In the genomic region with DNA sequence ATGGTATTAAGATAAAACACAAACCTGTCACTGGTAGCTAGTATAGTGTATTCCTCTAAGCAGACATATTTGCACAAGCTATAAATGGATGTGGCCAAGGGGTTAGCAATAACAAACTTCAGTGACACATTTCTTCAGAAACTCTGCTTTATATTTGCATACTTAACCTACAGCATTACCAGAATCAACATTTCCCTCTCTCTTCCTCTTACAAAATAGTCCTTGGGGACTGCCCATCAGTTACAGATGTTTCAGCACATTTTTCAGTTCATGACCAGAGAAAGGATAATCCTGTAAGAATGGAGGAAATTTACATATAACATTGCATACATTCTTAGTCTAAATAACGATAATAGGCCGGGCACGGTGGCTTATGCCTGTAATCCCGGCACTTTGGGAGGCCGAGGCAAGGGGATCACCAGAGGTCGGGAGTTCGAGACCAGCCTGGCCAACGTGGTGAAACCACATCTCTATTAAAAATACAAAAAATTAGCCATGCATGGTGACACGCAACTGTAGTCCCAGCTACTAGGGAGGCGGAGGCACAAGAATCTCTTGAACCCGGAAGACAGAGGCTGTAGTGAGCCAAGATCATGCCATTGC, we compare ENCODE assay signal across 1 cellular context.
A peak's percentile ranks its signal among the peaks of the same experiment; 100 is the strongest.
TF ChIP-seq lines count a peak whose summit lies in the region.

No MANE protein-coding gene starts in this region.

TF ChIP-seq in GM12878, 131 proteins besides CTCF, POLR2A, EP300 and RAD21 (continued from another document and continues in another):
- TF ChIP-seq, protein P1, sequence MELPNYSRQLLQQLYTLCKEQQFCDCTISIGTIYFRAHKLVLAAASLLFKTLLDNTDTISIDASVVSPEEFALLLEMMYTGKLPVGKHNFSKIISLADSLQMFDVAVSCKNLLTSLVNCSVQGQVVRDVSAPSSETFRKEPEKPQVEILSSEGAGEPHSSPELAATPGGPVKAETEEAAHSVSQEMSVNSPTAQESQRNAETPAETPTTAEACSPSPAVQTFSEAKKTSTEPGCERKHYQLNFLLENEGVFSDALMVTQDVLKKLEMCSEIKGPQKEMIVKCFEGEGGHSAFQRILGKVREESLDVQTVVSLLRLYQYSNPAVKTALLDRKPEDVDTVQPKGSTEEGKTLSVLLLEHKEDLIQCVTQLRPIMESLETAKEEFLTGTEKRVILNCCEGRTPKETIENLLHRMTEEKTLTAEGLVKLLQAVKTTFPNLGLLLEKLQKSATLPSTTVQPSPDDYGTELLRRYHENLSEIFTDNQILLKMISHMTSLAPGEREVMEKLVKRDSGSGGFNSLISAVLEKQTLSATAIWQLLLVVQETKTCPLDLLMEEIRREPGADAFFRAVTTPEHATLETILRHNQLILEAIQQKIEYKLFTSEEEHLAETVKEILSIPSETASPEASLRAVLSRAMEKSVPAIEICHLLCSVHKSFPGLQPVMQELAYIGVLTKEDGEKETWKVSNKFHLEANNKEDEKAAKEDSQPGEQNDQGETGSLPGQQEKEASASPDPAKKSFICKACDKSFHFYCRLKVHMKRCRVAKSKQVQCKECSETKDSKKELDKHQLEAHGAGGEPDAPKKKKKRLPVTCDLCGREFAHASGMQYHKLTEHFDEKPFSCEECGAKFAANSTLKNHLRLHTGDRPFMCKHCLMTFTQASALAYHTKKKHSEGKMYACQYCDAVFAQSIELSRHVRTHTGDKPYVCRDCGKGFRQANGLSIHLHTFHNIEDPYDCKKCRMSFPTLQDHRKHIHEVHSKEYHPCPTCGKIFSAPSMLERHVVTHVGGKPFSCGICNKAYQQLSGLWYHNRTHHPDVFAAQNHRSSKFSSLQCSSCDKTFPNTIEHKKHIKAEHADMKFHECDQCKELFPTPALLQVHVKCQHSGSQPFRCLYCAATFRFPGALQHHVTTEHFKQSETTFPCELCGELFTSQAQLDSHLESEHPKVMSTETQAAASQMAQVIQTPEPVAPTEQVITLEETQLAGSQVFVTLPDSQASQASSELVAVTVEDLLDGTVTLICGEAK (IDR thresholded peaks at IDR 0.05; ENCODE audit: borderline replicate concordance): no peak
- TF ChIP-seq SUPT20H (IDR thresholded peaks at IDR 0.05; ENCODE audit: borderline replicate concordance, control insufficient read depth, low read depth, low read length): no peak
- TF ChIP-seq ZNF622 (IDR thresholded peaks at IDR 0.05): no peak
- TF ChIP-seq RBBP5 (conservative IDR thresholded peaks at IDR 0.05): no peak
- TF ChIP-seq EGR1 (IDR thresholded peaks at IDR 0.05; ENCODE audit: borderline replicate concordance in 1 of 2, low read depth in 2 of 2, low read length in 2 of 2): no peak
- peak; percentile 74 for TF ChIP-seq CBFB (IDR thresholded peaks at IDR 0.05; ENCODE audit: low read depth)
- peak; percentile 88 for TF ChIP-seq EED (IDR thresholded peaks at IDR 0.05; ENCODE audit: low read depth)
- TF ChIP-seq NRF1 (conservative IDR thresholded peaks at IDR 0.05; ENCODE audit: low read depth, low read length): no peak
- TF ChIP-seq, protein P2, sequence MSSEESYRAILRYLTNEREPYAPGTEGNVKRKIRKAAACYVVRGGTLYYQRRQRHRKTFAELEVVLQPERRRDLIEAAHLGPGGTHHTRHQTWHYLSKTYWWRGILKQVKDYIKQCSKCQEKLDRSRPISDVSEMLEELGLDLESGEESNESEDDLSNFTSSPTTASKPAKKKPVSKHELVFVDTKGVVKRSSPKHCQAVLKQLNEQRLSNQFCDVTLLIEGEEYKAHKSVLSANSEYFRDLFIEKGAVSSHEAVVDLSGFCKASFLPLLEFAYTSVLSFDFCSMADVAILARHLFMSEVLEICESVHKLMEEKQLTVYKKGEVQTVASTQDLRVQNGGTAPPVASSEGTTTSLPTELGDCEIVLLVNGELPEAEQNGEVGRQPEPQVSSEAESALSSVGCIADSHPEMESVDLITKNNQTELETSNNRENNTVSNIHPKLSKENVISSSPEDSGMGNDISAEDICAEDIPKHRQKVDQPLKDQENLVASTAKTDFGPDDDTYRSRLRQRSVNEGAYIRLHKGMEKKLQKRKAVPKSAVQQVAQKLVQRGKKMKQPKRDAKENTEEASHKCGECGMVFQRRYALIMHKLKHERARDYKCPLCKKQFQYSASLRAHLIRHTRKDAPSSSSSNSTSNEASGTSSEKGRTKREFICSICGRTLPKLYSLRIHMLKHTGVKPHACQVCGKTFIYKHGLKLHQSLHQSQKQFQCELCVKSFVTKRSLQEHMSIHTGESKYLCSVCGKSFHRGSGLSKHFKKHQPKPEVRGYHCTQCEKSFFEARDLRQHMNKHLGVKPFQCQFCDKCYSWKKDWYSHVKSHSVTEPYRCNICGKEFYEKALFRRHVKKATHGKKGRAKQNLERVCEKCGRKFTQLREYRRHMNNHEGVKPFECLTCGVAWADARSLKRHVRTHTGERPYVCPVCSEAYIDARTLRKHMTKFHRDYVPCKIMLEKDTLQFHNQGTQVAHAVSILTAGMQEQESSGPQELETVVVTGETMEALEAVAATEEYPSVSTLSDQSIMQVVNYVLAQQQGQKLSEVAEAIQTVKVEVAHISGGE (CRISPR knock-in tag; IDR thresholded peaks at IDR 0.05): no peak
- TF ChIP-seq POLR2AphosphoS5 (IDR thresholded peaks at IDR 0.05; ENCODE audit: low read length): no peak
- TF ChIP-seq SMARCA5 (IDR thresholded peaks at IDR 0.05): no peak
- peak; percentile 92 to 94 for TF ChIP-seq IKZF2 (IDR thresholded peaks at IDR 0.05)
- TF ChIP-seq MYC (IDR thresholded peaks at IDR 0.05; ENCODE audit: insufficient read depth, insufficient read length, insufficient replicate concordance, low read length, severe bottlenecking): no peak
- peak; percentile 95 for TF ChIP-seq IRF4 (IDR thresholded peaks at IDR 0.05; ENCODE audit: low read depth, low read length)
- TF ChIP-seq ZNF384 (IDR thresholded peaks at IDR 0.05; ENCODE audit: borderline replicate concordance, low read depth, low read length): no peak
- no peak for TF ChIP-seq BRCA1 (IDR thresholded peaks at IDR 0.05; ENCODE audit: low read depth, low read length)
- peak in 1 of 2 experiments; percentile 73; a peak in 2 of 4 replicates for TF ChIP-seq SRF (IDR thresholded peaks at IDR 0.05; ENCODE audit: low read depth in 2 of 2, low read length in 2 of 2)
- TF ChIP-seq, protein P3, sequence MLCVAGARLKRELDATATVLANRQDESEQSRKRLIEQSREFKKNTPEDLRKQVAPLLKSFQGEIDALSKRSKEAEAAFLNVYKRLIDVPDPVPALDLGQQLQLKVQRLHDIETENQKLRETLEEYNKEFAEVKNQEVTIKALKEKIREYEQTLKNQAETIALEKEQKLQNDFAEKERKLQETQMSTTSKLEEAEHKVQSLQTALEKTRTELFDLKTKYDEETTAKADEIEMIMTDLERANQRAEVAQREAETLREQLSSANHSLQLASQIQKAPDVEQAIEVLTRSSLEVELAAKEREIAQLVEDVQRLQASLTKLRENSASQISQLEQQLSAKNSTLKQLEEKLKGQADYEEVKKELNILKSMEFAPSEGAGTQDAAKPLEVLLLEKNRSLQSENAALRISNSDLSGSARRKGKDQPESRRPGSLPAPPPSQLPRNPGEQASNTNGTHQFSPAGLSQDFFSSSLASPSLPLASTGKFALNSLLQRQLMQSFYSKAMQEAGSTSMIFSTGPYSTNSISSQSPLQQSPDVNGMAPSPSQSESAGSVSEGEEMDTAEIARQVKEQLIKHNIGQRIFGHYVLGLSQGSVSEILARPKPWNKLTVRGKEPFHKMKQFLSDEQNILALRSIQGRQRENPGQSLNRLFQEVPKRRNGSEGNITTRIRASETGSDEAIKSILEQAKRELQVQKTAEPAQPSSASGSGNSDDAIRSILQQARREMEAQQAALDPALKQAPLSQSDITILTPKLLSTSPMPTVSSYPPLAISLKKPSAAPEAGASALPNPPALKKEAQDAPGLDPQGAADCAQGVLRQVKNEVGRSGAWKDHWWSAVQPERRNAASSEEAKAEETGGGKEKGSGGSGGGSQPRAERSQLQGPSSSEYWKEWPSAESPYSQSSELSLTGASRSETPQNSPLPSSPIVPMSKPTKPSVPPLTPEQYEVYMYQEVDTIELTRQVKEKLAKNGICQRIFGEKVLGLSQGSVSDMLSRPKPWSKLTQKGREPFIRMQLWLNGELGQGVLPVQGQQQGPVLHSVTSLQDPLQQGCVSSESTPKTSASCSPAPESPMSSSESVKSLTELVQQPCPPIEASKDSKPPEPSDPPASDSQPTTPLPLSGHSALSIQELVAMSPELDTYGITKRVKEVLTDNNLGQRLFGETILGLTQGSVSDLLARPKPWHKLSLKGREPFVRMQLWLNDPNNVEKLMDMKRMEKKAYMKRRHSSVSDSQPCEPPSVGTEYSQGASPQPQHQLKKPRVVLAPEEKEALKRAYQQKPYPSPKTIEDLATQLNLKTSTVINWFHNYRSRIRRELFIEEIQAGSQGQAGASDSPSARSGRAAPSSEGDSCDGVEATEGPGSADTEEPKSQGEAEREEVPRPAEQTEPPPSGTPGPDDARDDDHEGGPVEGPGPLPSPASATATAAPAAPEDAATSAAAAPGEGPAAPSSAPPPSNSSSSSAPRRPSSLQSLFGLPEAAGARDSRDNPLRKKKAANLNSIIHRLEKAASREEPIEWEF (IDR thresholded peaks at IDR 0.05; ENCODE audit: insufficient replicate concordance, low read depth, low read length): no peak
- TF ChIP-seq, protein P4, sequence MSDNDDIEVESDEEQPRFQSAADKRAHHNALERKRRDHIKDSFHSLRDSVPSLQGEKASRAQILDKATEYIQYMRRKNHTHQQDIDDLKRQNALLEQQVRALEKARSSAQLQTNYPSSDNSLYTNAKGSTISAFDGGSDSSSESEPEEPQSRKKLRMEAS (IDR thresholded peaks at IDR 0.05; ENCODE audit: low read depth, low read length): no peak
- peak; percentile 94 for TF ChIP-seq MTA2 (IDR thresholded peaks at IDR 0.05; ENCODE audit: low read depth)
- TF ChIP-seq PAX5 (IDR thresholded peaks at IDR 0.05; ENCODE audit: borderline replicate concordance, low read depth, low read length): peak; percentile 88
- no peak for TF ChIP-seq MXI1 (IDR thresholded peaks at IDR 0.05; ENCODE audit: low read depth, low read length)
- TF ChIP-seq SMC3 (IDR thresholded peaks at IDR 0.05; ENCODE audit: borderline replicate concordance, low read length): peak; percentile 21; the same call in 1 of the 2 replicates
- TF ChIP-seq STAT3 (IDR thresholded peaks at IDR 0.05; ENCODE audit: low read depth, low read length): peak; percentile 98
- TF ChIP-seq, protein P5, sequence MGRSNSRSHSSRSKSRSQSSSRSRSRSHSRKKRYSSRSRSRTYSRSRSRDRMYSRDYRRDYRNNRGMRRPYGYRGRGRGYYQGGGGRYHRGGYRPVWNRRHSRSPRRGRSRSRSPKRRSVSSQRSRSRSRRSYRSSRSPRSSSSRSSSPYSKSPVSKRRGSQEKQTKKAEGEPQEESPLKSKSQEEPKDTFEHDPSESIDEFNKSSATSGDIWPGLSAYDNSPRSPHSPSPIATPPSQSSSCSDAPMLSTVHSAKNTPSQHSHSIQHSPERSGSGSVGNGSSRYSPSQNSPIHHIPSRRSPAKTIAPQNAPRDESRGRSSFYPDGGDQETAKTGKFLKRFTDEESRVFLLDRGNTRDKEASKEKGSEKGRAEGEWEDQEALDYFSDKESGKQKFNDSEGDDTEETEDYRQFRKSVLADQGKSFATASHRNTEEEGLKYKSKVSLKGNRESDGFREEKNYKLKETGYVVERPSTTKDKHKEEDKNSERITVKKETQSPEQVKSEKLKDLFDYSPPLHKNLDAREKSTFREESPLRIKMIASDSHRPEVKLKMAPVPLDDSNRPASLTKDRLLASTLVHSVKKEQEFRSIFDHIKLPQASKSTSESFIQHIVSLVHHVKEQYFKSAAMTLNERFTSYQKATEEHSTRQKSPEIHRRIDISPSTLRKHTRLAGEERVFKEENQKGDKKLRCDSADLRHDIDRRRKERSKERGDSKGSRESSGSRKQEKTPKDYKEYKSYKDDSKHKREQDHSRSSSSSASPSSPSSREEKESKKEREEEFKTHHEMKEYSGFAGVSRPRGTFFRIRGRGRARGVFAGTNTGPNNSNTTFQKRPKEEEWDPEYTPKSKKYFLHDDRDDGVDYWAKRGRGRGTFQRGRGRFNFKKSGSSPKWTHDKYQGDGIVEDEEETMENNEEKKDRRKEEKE (IDR thresholded peaks at IDR 0.05): no peak
- TF ChIP-seq ZNF217 (IDR thresholded peaks at IDR 0.05): peak; percentile 94; the same call in 1 of the 2 replicates
- peak; percentile 72 to 79 for TF ChIP-seq BHLHE40 (IDR thresholded peaks at IDR 0.05; ENCODE audit: borderline replicate concordance in 1 of 2, low read depth in 2 of 2, low read length in 1 of 2)
- peak; percentile 75 for TF ChIP-seq BMI1 (IDR thresholded peaks at IDR 0.05; ENCODE audit: borderline replicate concordance)
- TF ChIP-seq NFXL1 (IDR thresholded peaks at IDR 0.05; ENCODE audit: borderline replicate concordance): no peak
- no peak for TF ChIP-seq ZNF274 (IDR thresholded peaks at IDR 0.05; ENCODE audit: insufficient read depth, insufficient read length)
- no peak for TF ChIP-seq TCF12 (IDR thresholded peaks at IDR 0.05; ENCODE audit: low read depth, low read length)
- TF ChIP-seq SIN3A (IDR thresholded peaks at IDR 0.05; ENCODE audit: low read depth, low read length): no peak
- 0 out of 2 replicates have a peak, but pooled peaks have one; percentile 27 for TF ChIP-seq CHD4 (IDR thresholded peaks at IDR 0.05)
- TF ChIP-seq NR2C1 (IDR thresholded peaks at IDR 0.05): no peak
- TF ChIP-seq, protein P6, sequence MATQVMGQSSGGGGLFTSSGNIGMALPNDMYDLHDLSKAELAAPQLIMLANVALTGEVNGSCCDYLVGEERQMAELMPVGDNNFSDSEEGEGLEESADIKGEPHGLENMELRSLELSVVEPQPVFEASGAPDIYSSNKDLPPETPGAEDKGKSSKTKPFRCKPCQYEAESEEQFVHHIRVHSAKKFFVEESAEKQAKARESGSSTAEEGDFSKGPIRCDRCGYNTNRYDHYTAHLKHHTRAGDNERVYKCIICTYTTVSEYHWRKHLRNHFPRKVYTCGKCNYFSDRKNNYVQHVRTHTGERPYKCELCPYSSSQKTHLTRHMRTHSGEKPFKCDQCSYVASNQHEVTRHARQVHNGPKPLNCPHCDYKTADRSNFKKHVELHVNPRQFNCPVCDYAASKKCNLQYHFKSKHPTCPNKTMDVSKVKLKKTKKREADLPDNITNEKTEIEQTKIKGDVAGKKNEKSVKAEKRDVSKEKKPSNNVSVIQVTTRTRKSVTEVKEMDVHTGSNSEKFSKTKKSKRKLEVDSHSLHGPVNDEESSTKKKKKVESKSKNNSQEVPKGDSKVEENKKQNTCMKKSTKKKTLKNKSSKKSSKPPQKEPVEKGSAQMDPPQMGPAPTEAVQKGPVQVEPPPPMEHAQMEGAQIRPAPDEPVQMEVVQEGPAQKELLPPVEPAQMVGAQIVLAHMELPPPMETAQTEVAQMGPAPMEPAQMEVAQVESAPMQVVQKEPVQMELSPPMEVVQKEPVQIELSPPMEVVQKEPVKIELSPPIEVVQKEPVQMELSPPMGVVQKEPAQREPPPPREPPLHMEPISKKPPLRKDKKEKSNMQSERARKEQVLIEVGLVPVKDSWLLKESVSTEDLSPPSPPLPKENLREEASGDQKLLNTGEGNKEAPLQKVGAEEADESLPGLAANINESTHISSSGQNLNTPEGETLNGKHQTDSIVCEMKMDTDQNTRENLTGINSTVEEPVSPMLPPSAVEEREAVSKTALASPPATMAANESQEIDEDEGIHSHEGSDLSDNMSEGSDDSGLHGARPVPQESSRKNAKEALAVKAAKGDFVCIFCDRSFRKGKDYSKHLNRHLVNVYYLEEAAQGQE (IDR thresholded peaks at IDR 0.05; ENCODE audit: low read depth, low read length): no peak
- peak; percentile 74 for TF ChIP-seq RELA (IDR thresholded peaks at IDR 0.05; ENCODE audit: borderline replicate concordance, partially characterized antibody)
- no peak for TF ChIP-seq FOXK2 (IDR thresholded peaks at IDR 0.05)
